ENCODE assay signal across 22 cellular contexts in genomic region chr14:104655128-104655848, GRCh38. TPM values are rescaled to one million over a fixed set of nuclear protein-coding genes. Genes with fewer than 3 reads are reported as not detected.
DNase-seq lines count a peak whose midpoint lies in the region; ATAC-seq and TF ChIP-seq lines count a peak whose summit lies in the region.
"Had no signal": no experiment of that assay in that cellular context is flagged by ENCODE, and none has a peak within 500 bp of the region (broad histone marks: within the 10 kb centered on the region; RNA-seq: fewer than 3 reads in every experiment).

No MANE protein-coding gene starts in this region.

- H3K4me1 ChIP-seq in H9 (ENCODE audit: insufficient read depth, low read length) = no peaks in the 10 kb centered on the region
- H3K4me1 ChIP-seq: BE2C had no signal

- CTCF ChIA-PET in activated CD8-positive, alpha-beta memory T cell treated with anti-CD3 and anti-CD28 coated beads, Interleukin-2, amount 10 ng/mL, durations not matched to agents 7 days and 5 days (lab: Charles Lee) = interaction anchor here (1.2 kb wide), 1 partner anchor 9 kb away, joined by 3 read pairs; no protein-coding TSS in a partner anchor
- CTCF ChIA-PET in activated B cell treated with CpG ODN at 0.5 μM for 24 hours (lab: Charles Lee) = interaction anchor here (1.5 to 3.0 kb wide), 4 partner anchors 10 to 54 kb away, joined by 5 to 11 read pairs (median 8); no protein-coding TSS in a partner anchor
- CTCF ChIA-PET in activated naive CD4-positive, alpha-beta T cell treated with anti-CD3 and anti-CD28 coated beads for 36 hours (lab: Charles Lee) = interaction anchor here (1.0 kb wide), 1 partner anchor 43 kb away, joined by 4 read pairs; no protein-coding TSS in a partner anchor

- POLR2A ChIA-PET in activated B cell treated with CpG ODN at 0.5 μM for 24 hours (lab: Charles Lee) = interaction anchor here (0.8 to 9.8 kb wide), 3 partner anchors 11 to 36 kb away, joined by 4 to 182 read pairs (median 19); no protein-coding TSS in a partner anchor

- H4K5ac ChIP-seq in H9 (ENCODE audit: insufficient read length, low read depth, low read length) = no peak overlapping the region

- H3K9ac ChIP-seq in H9 (ENCODE audit: extremely low read depth, insufficient read length, low read length) = no peak overlapping the region

- H3K23me2 ChIP-seq in H9 (ENCODE audit: insufficient read length, low read depth, low read length, poor library complexity, severe bottlenecking) = peaks cover under 1% of the 10 kb centered on the region

- H3K14ac ChIP-seq in H9 (ENCODE audit: insufficient read depth, low read length) = no peak overlapping the region

- intact Hi-C loops in activated B cell treated with CpG ODN at 0.5 μM for 24 hours (cut with micrococcal nuclease) = no loop called here
- intact Hi-C loops in activated naive CD4-positive, alpha-beta T cell treated with anti-CD3 and anti-CD28 coated beads for 36 hours (cut with micrococcal nuclease) = no loop called here

- no peak overlapping the region for H3K27ac Mint-ChIP-seq in activated CD8-positive, alpha-beta memory T cell treated with anti-CD3 and anti-CD28 coated beads, Interleukin-2, amount 10 ng/mL, durations not matched to agents 7 days and 5 days
- peak overlapping the region; percentile 98 for H3K27ac Mint-ChIP-seq in activated B cell treated with CpG ODN at 0.5 μM for 24 hours
- H3K27ac Mint-ChIP-seq in memory B cell = peak overlapping the region; percentile 99
- no peak overlapping the region for H3K27ac Mint-ChIP-seq in activated naive CD4-positive, alpha-beta T cell treated with anti-CD3 and anti-CD28 coated beads for 36 hours
- no peak overlapping the region for H3K27ac Mint-ChIP-seq in H9

- H3K36me3 Mint-ChIP-seq in activated CD8-positive, alpha-beta memory T cell treated with anti-CD3 and anti-CD28 coated beads, Interleukin-2, amount 10 ng/mL, durations not matched to agents 7 days and 5 days = peaks cover 2% of the 10 kb centered on the region
- H3K36me3 Mint-ChIP-seq in activated B cell treated with CpG ODN at 0.5 μM for 24 hours (ENCODE audit: low read depth) (no peaks in the 10 kb centered on the region), memory B cell (no peaks in the 10 kb centered on the region), H9 (ENCODE audit: insufficient read depth in 1 of 3, low read depth in 3 of 3) (peaks cover 16 to 21% (median 17%) of the 10 kb centered on the region in 3 experiments)
- H3K36me3 Mint-ChIP-seq in activated naive CD4-positive, alpha-beta T cell treated with anti-CD3 and anti-CD28 coated beads for 36 hours (ENCODE audit: low read depth) = no peaks in the 10 kb centered on the region
- H3K36me3 Mint-ChIP-seq: CD8-positive, alpha-beta memory T cell had no signal

- H4K8ac ChIP-seq in H9 (replicated peaks; ENCODE audit: insufficient read length, low read depth, low read length) = no peak overlapping the region

- no peak overlapping the region for H3K4ac ChIP-seq in H9 (ENCODE audit: low read depth, low read length)

- H3K9me3 ChIP-seq in H9 (ENCODE audit: control insufficient read depth, low read depth, low read length) = peaks cover 10% of the 10 kb centered on the region
- H3K9me3 ChIP-seq: BE2C, MG63 had no signal

- H2BK15ac ChIP-seq in H9 (ENCODE audit: low read depth, low read length) = no peak overlapping the region

- WGBS in H9 (ENCODE audit: extremely low coverage, insufficient read length, low lambda C conversion rate) = no CpG with 5 or more reads among the region's 14 CpGs

- H3K23ac ChIP-seq in H9 (ENCODE audit: insufficient read length, low read depth, low read length) = no peak overlapping the region

- H2BK120ac ChIP-seq in H9 (ENCODE audit: low read depth, low read length, poor library complexity, severe bottlenecking) = no peak overlapping the region

- no peaks in the 10 kb centered on the region for H3K79me2 ChIP-seq in H9 (ENCODE audit: insufficient read depth, low read length)

- H3K27me3 ChIP-seq in H9 (ENCODE audit: insufficient read depth, low read length) = peaks cover 2% of the 10 kb centered on the region; the same call in 1 of the 2 replicates
- H3K27me3 ChIP-seq: BE2C, MG63 had no signal

- no peak overlapping the region for H3K18ac ChIP-seq in H9 (ENCODE audit: insufficient read length, low read depth, low read length)

- H3K56ac ChIP-seq in H9 (ENCODE audit: insufficient read length, low read depth, low read length) = no peak overlapping the region

- no peak overlapping the region for H2AK5ac ChIP-seq in H9 (ENCODE audit: insufficient read length, low read length)

- H4K91ac ChIP-seq in H9 (ENCODE audit: insufficient read length, low read depth, low read length) = no peak overlapping the region

- peaks cover 6% of the 10 kb centered on the region for H3K9me3 Mint-ChIP-seq in activated CD8-positive, alpha-beta memory T cell treated with anti-CD3 and anti-CD28 coated beads, Interleukin-2, amount 10 ng/mL, durations not matched to agents 7 days and 5 days (ENCODE audit: low read depth)
- H3K9me3 Mint-ChIP-seq in activated B cell treated with CpG ODN at 0.5 μM for 24 hours = peaks cover 3% of the 10 kb centered on the region
- peaks cover 1% of the 10 kb centered on the region for H3K9me3 Mint-ChIP-seq in memory B cell
- no peaks in the 10 kb centered on the region for H3K9me3 Mint-ChIP-seq in activated naive CD4-positive, alpha-beta T cell treated with anti-CD3 and anti-CD28 coated beads for 36 hours
- H3K9me3 Mint-ChIP-seq in H9 = peaks cover 24 to 31% of the 10 kb centered on the region in 2 experiments

- H3K27me3 Mint-ChIP-seq in activated CD8-positive, alpha-beta memory T cell treated with anti-CD3 and anti-CD28 coated beads, Interleukin-2, amount 10 ng/mL, durations not matched to agents 7 days and 5 days = peaks cover 31% of the 10 kb centered on the region
- H3K27me3 Mint-ChIP-seq in activated B cell treated with CpG ODN at 0.5 μM for 24 hours = no peaks in the 10 kb centered on the region
- no peaks in the 10 kb centered on the region for H3K27me3 Mint-ChIP-seq in memory B cell
- H3K27me3 Mint-ChIP-seq in activated naive CD4-positive, alpha-beta T cell treated with anti-CD3 and anti-CD28 coated beads for 36 hours (ENCODE audit: low read depth) = no peaks in the 10 kb centered on the region
- peaks cover 58% of the 10 kb centered on the region for H3K27me3 Mint-ChIP-seq in H9 (ENCODE audit: low read depth)

- no peaks in the 10 kb centered on the region for H4K20me1 ChIP-seq in H9 (ENCODE audit: control insufficient read depth, insufficient read depth, insufficient read length)

- ATAC-seq in activated CD8-positive, alpha-beta memory T cell treated with anti-CD3 and anti-CD28 coated beads, Interleukin-2, amount 10 ng/mL, durations not matched to agents 7 days and 5 days = no peak
- ATAC-seq in activated B cell treated with CpG ODN at 0.5 μM for 24 hours (ENCODE audit: low read depth) (no peak), memory B cell (ENCODE audit: low read depth) (no peak), GM21528 (IDR thresholded peaks at IDR 0.05; ENCODE audit: low FRiP score, unreplicated experiment) (no peak)
- ATAC-seq: GM12878, HepG2, Panc1 had no signal

- H3T11ph ChIP-seq in H9 (ENCODE audit: low read length) = no peak overlapping the region

- peaks cover 4% of the 10 kb centered on the region for H3K4me1 Mint-ChIP-seq in activated CD8-positive, alpha-beta memory T cell treated with anti-CD3 and anti-CD28 coated beads, Interleukin-2, amount 10 ng/mL, durations not matched to agents 7 days and 5 days
- H3K4me1 Mint-ChIP-seq in activated B cell treated with CpG ODN at 0.5 μM for 24 hours = peaks cover 81% of the 10 kb centered on the region
- H3K4me1 Mint-ChIP-seq in memory B cell = peaks cover 45% of the 10 kb centered on the region
- peaks cover 28% of the 10 kb centered on the region for H3K4me1 Mint-ChIP-seq in activated naive CD4-positive, alpha-beta T cell treated with anti-CD3 and anti-CD28 coated beads for 36 hours (ENCODE audit: low read depth)
- H3K4me1 Mint-ChIP-seq in H9 = peaks cover 0 to 5% of the 10 kb centered on the region in 2 experiments; a peak in 1 of 4 replicates

- DNase-seq in activated CD8-positive, alpha-beta memory T cell treated with anti-CD3 and anti-CD28 coated beads, Interleukin-2, amount 10 ng/mL, durations not matched to agents 7 days and 5 days = peak; percentile 36
- no peak for DNase-seq in activated CD8-positive, alpha-beta memory T cell treated with anti-CD3 and anti-CD28 coated beads, Interleukin-2, amount 50 U/mL, for 48 hours
- DNase-seq in activated B cell treated with CpG ODN at 0.5 μM for 24 hours = no peak
- no peak for DNase-seq in memory B cell (ENCODE audit: low spot score in 2 of 2)
- no peak for DNase-seq in activated naive CD4-positive, alpha-beta T cell treated with anti-CD3 and anti-CD28 coated beads for 36 hours
- no peak for DNase-seq in H9
- DNase-seq in GM19238 (ENCODE audit: insufficient read length, low spot score) = no peak
- DNase-seq: CD8-positive, alpha-beta memory T cell; DND-41; GDM1; MG63; NCI-H1092; NCI-H2081 treated with DMSO at 0.1 percent for 48 hours; NCI-H510A treated with DMSO at 0.1 percent for 48 hours; NCI-H82 had no signal

- no peak overlapping the region for H2BK5ac ChIP-seq in H9 (ENCODE audit: insufficient read length, low read length)

- H3K4me3 Mint-ChIP-seq in activated CD8-positive, alpha-beta memory T cell treated with anti-CD3 and anti-CD28 coated beads, Interleukin-2, amount 10 ng/mL, durations not matched to agents 7 days and 5 days = no peak overlapping the region
- H3K4me3 Mint-ChIP-seq in activated B cell treated with CpG ODN at 0.5 μM for 24 hours (no peak overlapping the region), memory B cell (peak overlapping the region; percentile 39), H9 (no peak overlapping the region)
- H3K4me3 Mint-ChIP-seq in activated naive CD4-positive, alpha-beta T cell treated with anti-CD3 and anti-CD28 coated beads for 36 hours = no peak overlapping the region
- H3K4me3 Mint-ChIP-seq: CD8-positive, alpha-beta memory T cell had no signal

- H3K4me2 ChIP-seq in H9 (ENCODE audit: insufficient read depth, insufficient read length, low read length) = no peak overlapping the region

- TF ChIP-seq CTCF in activated B cell treated with CpG ODN at 0.5 μM for 24 hours (IDR thresholded peaks at IDR 0.05) (no peak), H9 (conservative IDR thresholded peaks at IDR 0.05) (no peak)

- H2BK20ac ChIP-seq in H9 (ENCODE audit: low read depth, low read length, poor library complexity, severe bottlenecking) = no peak overlapping the region

- H2AFZ ChIP-seq in H9 (ENCODE audit: low read length) = no peak overlapping the region

- no peak overlapping the region for H3K27ac ChIP-seq in H9 (ENCODE audit: insufficient read length, low read depth, low read length)
- H3K27ac ChIP-seq: 22Rv1 had no signal

- H3K79me1 ChIP-seq in H9 (ENCODE audit: insufficient read depth, low read depth, low read length, poor library complexity, severe bottlenecking) = no peaks in the 10 kb centered on the region

- H2BK12ac ChIP-seq in H9 (ENCODE audit: insufficient read length, low read depth, low read length) = no peak overlapping the region

RNA-seq across cellular contexts. Expression of gene INF2, which starts 34.1 kb away (rescaled TPM):
- 10 to 100 TPM; 59.9 to 63.6 TPM for total RNA-seq in activated CD8-positive, alpha-beta memory T cell treated with anti-CD3 and anti-CD28 coated beads, Interleukin-2, amount 10 ng/mL, durations not matched to agents 7 days and 5 days
- 38.6 and 47.2 TPM in 2 replicates for total RNA-seq in activated B cell treated with CpG ODN at 0.5 μM for 24 hours
- total RNA-seq in activated naive CD4-positive, alpha-beta T cell treated with anti-CD3 and anti-CD28 coated beads for 36 hours = 10 to 100 TPM; 50.7 to 50.9 TPM
- 58.3 and 59.1 TPM in 2 replicates for total RNA-seq in H9 (2021)

RNA-seq across cellular contexts. Expression of gene TMEM179, which starts 50.7 kb away (rescaled TPM):
- not detected for total RNA-seq in activated CD8-positive, alpha-beta memory T cell treated with anti-CD3 and anti-CD28 coated beads, Interleukin-2, amount 10 ng/mL, durations not matched to agents 7 days and 5 days
- total RNA-seq in activated B cell treated with CpG ODN at 0.5 μM for 24 hours (not detected in 2 replicates), H9 (2021) (11.1 and 11.4 TPM in 2 replicates)
- total RNA-seq in activated naive CD4-positive, alpha-beta T cell treated with anti-CD3 and anti-CD28 coated beads for 36 hours = under 1 TPM; 0.17 to 0.21 TPM
- total RNA-seq: GM12878, H4, HepG2 had no signal

Comparison
In these comparisons a context has a peak if more than half of its experiments do, and no peak if none do; other contexts are left out.
1. H3K27ac Mint-ChIP-seq: peak in activated B cell treated with CpG ODN at 0.5 μM for 24 hours (single experiment) and memory B cell (single experiment); none in activated CD8-positive, alpha-beta memory T cell treated with anti-CD3 and anti-CD28 coated beads, Interleukin-2, amount 10 ng/mL, durations not matched to agents 7 days and 5 days (single experiment), activated naive CD4-positive, alpha-beta T cell treated with anti-CD3 and anti-CD28 coated beads for 36 hours (single experiment) and H9 (0 of 3).